In the genomic region with DNA sequence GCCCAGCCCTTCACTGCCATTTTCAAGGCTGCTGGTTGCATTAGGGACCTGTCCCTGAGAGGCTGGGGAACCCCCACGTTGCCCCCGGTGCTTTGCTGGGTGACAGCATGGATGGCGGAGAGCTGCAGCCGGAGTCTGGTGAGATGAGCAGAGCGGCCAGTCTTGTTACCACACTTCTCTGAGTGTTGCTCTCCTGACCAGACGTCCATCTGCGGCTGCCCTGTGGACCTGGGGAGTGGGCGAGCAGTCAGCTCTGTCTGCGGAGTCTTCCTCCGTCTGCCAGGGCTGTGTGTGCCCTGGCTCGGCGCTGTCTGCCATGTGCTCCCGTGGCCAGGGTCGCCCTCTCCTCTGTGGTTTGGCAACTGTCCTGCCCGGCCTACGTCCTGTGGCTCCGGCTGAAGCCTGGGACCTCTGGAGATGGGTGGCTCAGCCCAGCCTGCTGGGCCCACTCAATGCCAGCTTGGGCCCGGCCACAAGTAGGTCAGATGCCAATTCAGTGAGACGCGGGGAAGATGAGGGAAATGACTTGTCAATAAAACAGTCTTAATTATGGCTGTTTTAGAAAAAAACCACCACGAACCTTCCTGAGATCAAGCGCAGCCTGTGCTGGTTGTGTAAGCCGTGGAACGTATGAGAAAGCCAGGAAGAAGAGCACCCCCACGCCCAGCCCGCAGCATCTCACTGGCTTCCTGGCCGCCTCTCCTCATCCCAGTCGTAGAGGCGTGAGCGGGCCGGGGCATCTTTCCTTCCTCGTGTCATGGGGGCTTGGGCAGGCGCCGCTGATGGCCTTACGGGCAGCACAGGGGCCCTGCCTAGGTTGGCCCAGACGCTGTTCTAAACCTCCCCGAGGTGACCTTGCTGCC, we compare ENCODE assay signal across 17 cellular contexts. TPM values are rescaled to one million over a fixed set of nuclear protein-coding genes. Genes with fewer than 3 reads are reported as not detected.
DNase-seq lines count a peak whose midpoint lies in the region; ATAC-seq, FAIRE-seq and TF ChIP-seq lines count a peak whose summit lies in the region.
"Had no signal": no experiment of that assay in that cellular context is flagged by ENCODE, and none has a peak within 500 bp of the region (broad histone marks: within the 10 kb centered on the region; RNA-seq: fewer than 3 reads in every experiment).

No MANE protein-coding gene starts in this region.

- no peak overlapping the region for H2BK120ac ChIP-seq in H9 (ENCODE audit: low read depth, low read length, poor library complexity, severe bottlenecking)

- no peak overlapping the region for H4K91ac ChIP-seq in H9 (ENCODE audit: insufficient read length, low read depth, low read length)

- H3K9ac ChIP-seq in H9 (ENCODE audit: extremely low read depth, insufficient read length, low read length), result no peak overlapping the region
- H3K9ac ChIP-seq in kidney (ENCODE audit: low read length in 2 of 2), result no peak overlapping the region

- peaks cover 5% of the 10 kb centered on the region; the same call in 1 of the 2 replicates for H3K79me2 ChIP-seq in H9 (ENCODE audit: insufficient read depth, low read length)

- H2AFZ ChIP-seq in H9 (ENCODE audit: low read length), result no peak overlapping the region
- H2AFZ ChIP-seq: GM23338 had no signal

- H3K4ac ChIP-seq in H9 (ENCODE audit: low read depth, low read length), result no peak overlapping the region

- H3K9me3 Mint-ChIP-seq in H9, result no peaks in the 10 kb centered on the region
- no peaks in the 10 kb centered on the region for H3K9me3 Mint-ChIP-seq in activated B cell treated with CpG ODN at 0.5 μM for 24 hours
- no peaks in the 10 kb centered on the region for H3K9me3 Mint-ChIP-seq in stimulated activated memory B cell treated with anti-CD40 and anti-IgM and Interleukin-4, amounts not matched to agents 10 μg/mL and 1 μg/mL and 100 μg/mL, for 72 hours
- no peaks in the 10 kb centered on the region for H3K9me3 Mint-ChIP-seq in activated T-cell treated with anti-CD3 and anti-CD28 coated beads, Interleukin-2, amount 50 U/mL, for 24 hours
- H3K9me3 Mint-ChIP-seq: GM23338 had no signal

- H3T11ph ChIP-seq in H9 (ENCODE audit: low read length), result no peak overlapping the region

- H2BK15ac ChIP-seq in H9 (ENCODE audit: low read depth, low read length), result no peak overlapping the region

- no peak overlapping the region for H3K23ac ChIP-seq in H9 (ENCODE audit: insufficient read length, low read depth, low read length)

- TF ChIP-seq POLR2A in uterus (IDR thresholded peaks at IDR 0.05), result no peak

- POLR2A ChIA-PET in activated B cell treated with CpG ODN at 0.5 μM for 24 hours (lab: Charles Lee), result no interaction called here

- peak overlapping the region in 2 of 3 experiments; percentile 54 to 79; a peak in 3 of 7 replicates for H3K27ac Mint-ChIP-seq in H9
- H3K27ac Mint-ChIP-seq in activated B cell treated with CpG ODN at 0.5 μM for 24 hours, result peak overlapping the region; percentile 41
- H3K27ac Mint-ChIP-seq in stimulated activated memory B cell treated with anti-CD40 and anti-IgM and Interleukin-4, amounts not matched to agents 10 μg/mL and 1 μg/mL and 100 μg/mL, for 72 hours, result peak overlapping the region; percentile 20
- no peak overlapping the region for H3K27ac Mint-ChIP-seq in activated T-cell treated with anti-CD3 and anti-CD28 coated beads, Interleukin-2, amount 50 U/mL, for 24 hours
- H3K27ac Mint-ChIP-seq: GM23338 had no signal

- H3K14ac ChIP-seq in H9 (ENCODE audit: insufficient read depth, low read length), result no peak overlapping the region

- FAIRE-seq in kidney (lab: Jason Lieb, UNC), result no peak

- no peaks in the 10 kb centered on the region for H4K20me1 ChIP-seq in H9 (ENCODE audit: control insufficient read depth, insufficient read depth, insufficient read length)

- ATAC-seq in activated B cell treated with CpG ODN at 0.5 μM for 24 hours (ENCODE audit: low read depth), result no peak
- ATAC-seq in stimulated activated memory B cell treated with anti-CD40 and anti-IgM and Interleukin-4, amounts not matched to agents 10 μg/mL and 1 μg/mL and 100 μg/mL, for 72 hours, result no peak
- ATAC-seq: GM23338, heart left ventricle had no signal

- H3K18ac ChIP-seq in H9 (ENCODE audit: insufficient read length, low read depth, low read length), result no peak overlapping the region

- H3K36me3 Mint-ChIP-seq in H9 (ENCODE audit: insufficient read depth in 1 of 3, low read depth in 3 of 3) (peaks cover 0 to 2% (median 2%) of the 10 kb centered on the region in 3 experiments; a peak in 2 of 7 replicates), activated B cell treated with CpG ODN at 0.5 μM for 24 hours (ENCODE audit: low read depth) (peaks cover 12% of the 10 kb centered on the region)
- peaks cover 10% of the 10 kb centered on the region for H3K36me3 Mint-ChIP-seq in stimulated activated memory B cell treated with anti-CD40 and anti-IgM and Interleukin-4, amounts not matched to agents 10 μg/mL and 1 μg/mL and 100 μg/mL, for 72 hours
- peaks cover 47% of the 10 kb centered on the region for H3K36me3 Mint-ChIP-seq in activated T-cell treated with anti-CD3 and anti-CD28 coated beads, Interleukin-2, amount 50 U/mL, for 24 hours (ENCODE audit: low read depth)

- no peak overlapping the region for H2BK20ac ChIP-seq in H9 (ENCODE audit: low read depth, low read length, poor library complexity, severe bottlenecking)

- H2AK5ac ChIP-seq in H9 (ENCODE audit: insufficient read length, low read length), result no peak overlapping the region

- intact Hi-C loops in activated B cell treated with CpG ODN at 0.5 μM for 24 hours (cut with micrococcal nuclease) (no loop called here), kidney (cut with DNase I) (no loop called here), uterus (cut with DNase I; ENCODE audit: low total_unique reads) (no loop called here)

- H3K27ac ChIP-seq in H9 (ENCODE audit: insufficient read length, low read depth, low read length), result no peak overlapping the region
- no peak overlapping the region for H3K27ac ChIP-seq in kidney (ENCODE audit: low read depth in 2 of 2, low read length in 2 of 2)
- H3K27ac ChIP-seq in uterus, result no peak overlapping the region
- H3K27ac ChIP-seq: esophagus muscularis mucosa, VCaP had no signal

- H3K4me1 Mint-ChIP-seq in H9 (peaks cover 0 to 6% of the 10 kb centered on the region in 2 experiments; a peak in 2 of 4 replicates), activated B cell treated with CpG ODN at 0.5 μM for 24 hours (peaks cover 33% of the 10 kb centered on the region)
- H3K4me1 Mint-ChIP-seq in stimulated activated memory B cell treated with anti-CD40 and anti-IgM and Interleukin-4, amounts not matched to agents 10 μg/mL and 1 μg/mL and 100 μg/mL, for 72 hours, result peaks cover 37% of the 10 kb centered on the region
- peaks cover 31% of the 10 kb centered on the region for H3K4me1 Mint-ChIP-seq in activated T-cell treated with anti-CD3 and anti-CD28 coated beads, Interleukin-2, amount 50 U/mL, for 24 hours (ENCODE audit: low read depth)

- H3K4me3 Mint-ChIP-seq in H9 (no peak overlapping the region), activated B cell treated with CpG ODN at 0.5 μM for 24 hours (no peak overlapping the region)
- no peak overlapping the region for H3K4me3 Mint-ChIP-seq in stimulated activated memory B cell treated with anti-CD40 and anti-IgM and Interleukin-4, amounts not matched to agents 10 μg/mL and 1 μg/mL and 100 μg/mL, for 72 hours
- no peak overlapping the region for H3K4me3 Mint-ChIP-seq in activated T-cell treated with anti-CD3 and anti-CD28 coated beads, Interleukin-2, amount 50 U/mL, for 24 hours
- H3K4me3 Mint-ChIP-seq: GM23338 had no signal

- no CpG with 5 or more reads among the region's 37 CpGs for WGBS in H9 (ENCODE audit: extremely low coverage, insufficient read length, low lambda C conversion rate)

- H4K5ac ChIP-seq in H9 (ENCODE audit: insufficient read length, low read depth, low read length), result no peak overlapping the region

- H3K27me3 Mint-ChIP-seq in H9 (ENCODE audit: low read depth) (no peaks in the 10 kb centered on the region), activated B cell treated with CpG ODN at 0.5 μM for 24 hours (no peaks in the 10 kb centered on the region)
- H3K27me3 Mint-ChIP-seq in stimulated activated memory B cell treated with anti-CD40 and anti-IgM and Interleukin-4, amounts not matched to agents 10 μg/mL and 1 μg/mL and 100 μg/mL, for 72 hours, result no peaks in the 10 kb centered on the region
- no peaks in the 10 kb centered on the region for H3K27me3 Mint-ChIP-seq in activated T-cell treated with anti-CD3 and anti-CD28 coated beads, Interleukin-2, amount 50 U/mL, for 24 hours

- H4K8ac ChIP-seq in H9 (replicated peaks; ENCODE audit: insufficient read length, low read depth, low read length), result no peak overlapping the region

- TF ChIP-seq CTCF in H9 (conservative IDR thresholded peaks at IDR 0.05), result no peak
- TF ChIP-seq CTCF in activated B cell treated with CpG ODN at 0.5 μM for 24 hours (IDR thresholded peaks at IDR 0.05), result no peak
- TF ChIP-seq CTCF in kidney (IDR thresholded peaks at IDR 0.05; ENCODE audit: borderline replicate concordance, extremely low read depth, insufficient read depth), result no peak
- no peak for TF ChIP-seq CTCF in uterus (IDR thresholded peaks at IDR 0.05)

- H2BK12ac ChIP-seq in H9 (ENCODE audit: insufficient read length, low read depth, low read length), result no peak overlapping the region

- H3K36me3 ChIP-seq in kidney (ENCODE audit: control insufficient read depth in 1 of 2, insufficient read depth in 2 of 2, low read length in 2 of 2), result no peaks in the 10 kb centered on the region
- H3K36me3 ChIP-seq in uterus, result no peaks in the 10 kb centered on the region

- no peak for DNase-seq in H9
- no peak for DNase-seq in activated B cell treated with CpG ODN at 0.5 μM for 24 hours
- DNase-seq in kidney, result peak; percentile 64
- no peak for DNase-seq in activated T-cell treated with anti-CD3 and anti-CD28 coated beads, Interleukin-2, amount 50 U/mL, for 24 hours
- no peak for DNase-seq in uterus
- DNase-seq in NCI-H187 treated with DMSO at 0.1 percent for 48 hours (lab: John Stamatoyannopoulos, UW), result no peak
- DNase-seq: activated effector memory CD4-positive, alpha-beta T cell treated with Interleukin-2 at 50 U/mL for 16 hours; dermis blood vessel endothelial cell; DND-41; NCI-H187; NCI-H510A treated with DMSO at 0.1 percent for 48 hours; SW 1271 had no signal

- H3K56ac ChIP-seq in H9 (ENCODE audit: insufficient read length, low read depth, low read length), result no peak overlapping the region

- CTCF ChIA-PET in activated B cell treated with CpG ODN at 0.5 μM for 24 hours (lab: Charles Lee), result no interaction called here

- H3K4me1 ChIP-seq in H9 (ENCODE audit: insufficient read depth, low read length), result no peaks in the 10 kb centered on the region
- H3K4me1 ChIP-seq in kidney (ENCODE audit: control insufficient read depth in 1 of 2, insufficient read depth in 1 of 2, low read depth in 1 of 2, low read length in 2 of 2), result peaks cover 0 to 22% of the 10 kb centered on the region in 2 donors
- H3K4me1 ChIP-seq in uterus, result peaks cover 0 to 7% of the 10 kb centered on the region in 2 donors

- H3K23me2 ChIP-seq in H9 (ENCODE audit: insufficient read length, low read depth, low read length, poor library complexity, severe bottlenecking), result no peaks in the 10 kb centered on the region

- H3K27me3 ChIP-seq in H9 (ENCODE audit: insufficient read depth, low read length) (no peaks in the 10 kb centered on the region), uterus (no peaks in the 10 kb centered on the region)
- H3K27me3 ChIP-seq: esophagus muscularis mucosa, heart left ventricle had no signal

- H3K4me2 ChIP-seq in H9 (ENCODE audit: insufficient read depth, insufficient read length, low read length), result no peak overlapping the region
- H3K4me2 ChIP-seq: GM23338 had no signal

- no peak overlapping the region for H2BK5ac ChIP-seq in H9 (ENCODE audit: insufficient read length, low read length)

- H3K4me3 ChIP-seq in kidney (ENCODE audit: low read length in 2 of 2), result no peak overlapping the region
- no peak overlapping the region for H3K4me3 ChIP-seq in uterus
- H3K4me3 ChIP-seq: esophagus muscularis mucosa, GM23338, heart left ventricle had no signal

- H3K9me3 ChIP-seq in H9 (ENCODE audit: control insufficient read depth, low read depth, low read length), result no peaks in the 10 kb centered on the region
- no peaks in the 10 kb centered on the region for H3K9me3 ChIP-seq in kidney (ENCODE audit: control insufficient read depth in 1 of 2, low read length in 2 of 2)
- no peaks in the 10 kb centered on the region for H3K9me3 ChIP-seq in uterus
- H3K9me3 ChIP-seq: esophagus muscularis mucosa, heart left ventricle had no signal

- peaks cover 5% of the 10 kb centered on the region for H3K79me1 ChIP-seq in H9 (ENCODE audit: insufficient read depth, low read depth, low read length, poor library complexity, severe bottlenecking)

RNA-seq across cellular contexts. Expression of a gene that starts 7.9 kb away (rescaled TPM):
- total RNA-seq in H9 (2021) (38.8 and 39.9 TPM in 2 replicates), activated B cell treated with CpG ODN at 0.5 μM for 24 hours (30.3 and 31.4 TPM in 2 replicates), kidney (19.9 TPM), uterus (10 to 100 TPM in 2 of 4 donors, 1 to 10 TPM in 2; 4.6 to 21.6 (median 12.7) TPM)
- polyA plus RNA-seq in kidney (ENCODE audit: insufficient read depth, low read depth, low replicate concordance), result 12.8 TPM

RNA-seq across cellular contexts. Expression of a gene that starts 29.8 kb away (rescaled TPM):
- 3.6 and 5.0 TPM in 2 replicates for total RNA-seq in H9 (2021)
- 1.5 and 1.8 TPM in 2 replicates for total RNA-seq in activated B cell treated with CpG ODN at 0.5 μM for 24 hours
- 2.1 TPM for total RNA-seq in kidney
- polyA plus RNA-seq in kidney (ENCODE audit: insufficient read depth, low read depth, low replicate concordance), result 0.41 TPM
- total RNA-seq in uterus, result 1 to 10 TPM in 1 of 4 donors, under 1 TPM in 1, not detected in 2; 0.83 to 1.3 TPM
